Comparison of ENCODE assay signal across 14 cellular contexts in the genomic region with DNA sequence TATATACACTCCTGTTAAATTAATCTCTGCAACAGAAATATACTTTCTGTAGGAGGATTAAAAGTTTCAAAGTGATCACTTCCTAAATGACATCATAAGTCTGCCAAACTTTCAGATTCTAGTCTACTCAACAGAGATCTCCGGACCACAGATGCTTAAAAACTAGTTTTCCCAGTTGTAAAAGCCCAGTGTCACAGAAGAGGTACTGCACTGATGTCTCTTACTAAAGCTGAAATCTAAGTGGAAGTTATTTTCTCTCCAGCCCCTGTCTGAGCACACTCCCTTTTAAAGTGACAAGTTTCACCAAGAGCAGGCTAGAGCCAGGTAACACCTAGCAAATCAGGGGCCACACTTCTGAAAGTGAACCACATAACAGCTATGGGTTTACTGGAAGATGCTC.
DNase-seq lines count a peak whose midpoint lies in the region; ATAC-seq and TF ChIP-seq lines count a peak whose summit lies in the region.
"Had no signal": no experiment of that assay in that cellular context is flagged by ENCODE, and none has a peak within 500 bp of the region (broad histone marks: within the 10 kb centered on the region; RNA-seq: fewer than 3 reads in every experiment).

No MANE protein-coding gene starts in this region.

- DNase-seq in Panc1 (ENCODE audit: low read depth, low spot score), result no peak
- no peak for DNase-seq in foreskin keratinocyte
- no peak for DNase-seq in sigmoid colon
- no peak for DNase-seq in NCI-H524 treated with DMSO at 0.1 percent for 48 hours (lab: John Stamatoyannopoulos, UW)
- DNase-seq in natural killer cell treated with Interleukin-12 subunit alpha and Interleukin-12 subunit beta and Interleukin-15 and Interleukin-18, amount 100 ng/mL, for 72 hours (ENCODE audit: low spot score), result no peak
- no peak for DNase-seq in caudate nucleus (lab: John Stamatoyannopoulos, UW)
- DNase-seq in H9, result no peak
- DNase-seq: activated effector memory CD4-positive, alpha-beta T cell treated with Interleukin-2 at 50 U/mL for 16 hours; Kasumi-1; NCI-H226 had no signal

- H3K27me3 Mint-ChIP-seq in natural killer cell treated with Interleukin-12 subunit alpha and Interleukin-12 subunit beta and Interleukin-15 and Interleukin-18, amount 100 ng/mL, for 72 hours, result peaks cover 5 to 16% of the 10 kb centered on the region in 2 donors
- H3K27me3 Mint-ChIP-seq in H9 (ENCODE audit: low read depth), result no peaks in the 10 kb centered on the region
- H3K27me3 Mint-ChIP-seq: dendritic cell treated with granulocyte-macrophage colony-stimulating factor and Interleukin-4, amounts not matched to agents 40 ng/mL and 50 ng/mL, for 4 days had no signal

- no TSS peak for BruUV-seq in Panc1 (replicated peaks; lab: Mats Ljungman, UMichigan)

- no peak overlapping the region for H3K9ac ChIP-seq in H9 (ENCODE audit: extremely low read depth, insufficient read length, low read length)

- peaks cover 73% of the 10 kb centered on the region for H3K4me1 ChIP-seq in Panc1 (ENCODE audit: control insufficient read depth, insufficient read depth, low read length)
- peaks cover 41% of the 10 kb centered on the region for H3K4me1 ChIP-seq in foreskin keratinocyte
- peaks cover 0 to 57% (median 40%) of the 10 kb centered on the region in 4 donors for H3K4me1 ChIP-seq in sigmoid colon
- H3K4me1 ChIP-seq in H9 (ENCODE audit: insufficient read depth, low read length), result peaks cover 19% of the 10 kb centered on the region; the same call in 1 of the 2 replicates

- H2BK12ac ChIP-seq in H9 (ENCODE audit: insufficient read length, low read depth, low read length), result no peak overlapping the region

- no peak overlapping the region for H2BK15ac ChIP-seq in H9 (ENCODE audit: low read depth, low read length)

- no peak overlapping the region for H2BK120ac ChIP-seq in H9 (ENCODE audit: low read depth, low read length, poor library complexity, severe bottlenecking)

- H3K36me3 Mint-ChIP-seq in natural killer cell treated with Interleukin-12 subunit alpha and Interleukin-12 subunit beta and Interleukin-15 and Interleukin-18, amount 100 ng/mL, for 72 hours, result no peaks in the 10 kb centered on the region
- H3K36me3 Mint-ChIP-seq in H9 (ENCODE audit: insufficient read depth in 1 of 3, low read depth in 3 of 3), result peaks cover 8 to 13% (median 8%) of the 10 kb centered on the region in 3 experiments

- peak overlapping the region; percentile 99 for H3K27ac ChIP-seq in Panc1 (ENCODE audit: low read length)
- no peak overlapping the region for H3K27ac ChIP-seq in foreskin keratinocyte
- peak overlapping the region; percentile 63 to 78 (median 70) for H3K27ac ChIP-seq in sigmoid colon
- no peak overlapping the region for H3K27ac ChIP-seq in caudate nucleus (ENCODE audit: low read depth, low read length)
- no peak overlapping the region for H3K27ac ChIP-seq in H9 (ENCODE audit: insufficient read length, low read depth, low read length)

- no peak overlapping the region for H2AK5ac ChIP-seq in H9 (ENCODE audit: insufficient read length, low read length)

- H2BK20ac ChIP-seq in H9 (ENCODE audit: low read depth, low read length, poor library complexity, severe bottlenecking), result no peak overlapping the region

- H2AFZ ChIP-seq in H9 (ENCODE audit: low read length), result no peak overlapping the region

- no peak overlapping the region for H3K4me2 ChIP-seq in H9 (ENCODE audit: insufficient read depth, insufficient read length, low read length)

- no peak overlapping the region for H3K23ac ChIP-seq in H9 (ENCODE audit: insufficient read length, low read depth, low read length)

- no peak overlapping the region for H3K4me3 Mint-ChIP-seq in natural killer cell treated with Interleukin-12 subunit alpha and Interleukin-12 subunit beta and Interleukin-15 and Interleukin-18, amount 100 ng/mL, for 72 hours
- H3K4me3 Mint-ChIP-seq in H9, result no peak overlapping the region
- H3K4me3 Mint-ChIP-seq: dendritic cell treated with granulocyte-macrophage colony-stimulating factor and Interleukin-4, amounts not matched to agents 40 ng/mL and 50 ng/mL, for 4 days had no signal

- no peaks in the 10 kb centered on the region; the same call in 1 of the 2 replicates for H3K36me3 ChIP-seq in Panc1 (ENCODE audit: control insufficient read depth, insufficient read depth, low read length)
- no peaks in the 10 kb centered on the region for H3K36me3 ChIP-seq in sigmoid colon
- H3K36me3 ChIP-seq: SJCRH30 had no signal

- H3K27me3 ChIP-seq in Panc1 (ENCODE audit: control insufficient read depth, insufficient read depth, low read length), result no peaks in the 10 kb centered on the region
- H3K27me3 ChIP-seq in foreskin keratinocyte, result no peaks in the 10 kb centered on the region
- H3K27me3 ChIP-seq in sigmoid colon, result no peaks in the 10 kb centered on the region
- no peaks in the 10 kb centered on the region for H3K27me3 ChIP-seq in H9 (ENCODE audit: insufficient read depth, low read length)
- H3K27me3 ChIP-seq: SJCRH30 had no signal

- H3K9me3 Mint-ChIP-seq in natural killer cell treated with Interleukin-12 subunit alpha and Interleukin-12 subunit beta and Interleukin-15 and Interleukin-18, amount 100 ng/mL, for 72 hours, result no peaks in the 10 kb centered on the region
- peaks cover 6 to 11% of the 10 kb centered on the region in 2 experiments for H3K9me3 Mint-ChIP-seq in H9

- no peak overlapping the region for H4K91ac ChIP-seq in H9 (ENCODE audit: insufficient read length, low read depth, low read length)

- H3K27ac Mint-ChIP-seq in natural killer cell treated with Interleukin-12 subunit alpha and Interleukin-12 subunit beta and Interleukin-15 and Interleukin-18, amount 100 ng/mL, for 72 hours, result no peak overlapping the region
- no peak overlapping the region for H3K27ac Mint-ChIP-seq in H9
- H3K27ac Mint-ChIP-seq: dendritic cell treated with granulocyte-macrophage colony-stimulating factor and Interleukin-4, amounts not matched to agents 40 ng/mL and 50 ng/mL, for 4 days had no signal

- no peak overlapping the region for H3K14ac ChIP-seq in H9 (ENCODE audit: insufficient read depth, low read length)

- H3K4me1 Mint-ChIP-seq in natural killer cell treated with Interleukin-12 subunit alpha and Interleukin-12 subunit beta and Interleukin-15 and Interleukin-18, amount 100 ng/mL, for 72 hours (ENCODE audit: low read depth in 2 of 2), result no peaks in the 10 kb centered on the region
- H3K4me1 Mint-ChIP-seq in H9, result peaks cover 66% of the 10 kb centered on the region in 2 experiments

- H3T11ph ChIP-seq in H9 (ENCODE audit: low read length), result no peak overlapping the region

- no peak overlapping the region for H3K18ac ChIP-seq in H9 (ENCODE audit: insufficient read length, low read depth, low read length)

- no peak for TF ChIP-seq CTCF in Panc1 (IDR thresholded peaks at IDR 0.05)
- no peak for TF ChIP-seq CTCF in foreskin keratinocyte (conservative IDR thresholded peaks at IDR 0.05)
- TF ChIP-seq CTCF in sigmoid colon (IDR thresholded peaks at IDR 0.05), result peak in 1 of 4 experiments; percentile 22
- no peak; the same call in 2 of the 3 replicates for TF ChIP-seq CTCF in H9 (conservative IDR thresholded peaks at IDR 0.05)

- H2BK5ac ChIP-seq in H9 (ENCODE audit: insufficient read length, low read length), result no peak overlapping the region

- H3K79me2 ChIP-seq in H9 (ENCODE audit: insufficient read depth, low read length), result no peaks in the 10 kb centered on the region; the same call in 1 of the 2 replicates

- H3K9me3 ChIP-seq in Panc1 (ENCODE audit: control insufficient read depth, insufficient read depth, low read depth, low read length) (peaks cover 11% of the 10 kb centered on the region), sigmoid colon (no peaks in the 10 kb centered on the region), H9 (ENCODE audit: control insufficient read depth, low read depth, low read length) (no peaks in the 10 kb centered on the region)

- no peak overlapping the region for H4K5ac ChIP-seq in H9 (ENCODE audit: insufficient read length, low read depth, low read length)

- no peak overlapping the region for H3K56ac ChIP-seq in H9 (ENCODE audit: insufficient read length, low read depth, low read length)

- H3K23me2 ChIP-seq in H9 (ENCODE audit: insufficient read length, low read depth, low read length, poor library complexity, severe bottlenecking), result no peaks in the 10 kb centered on the region

- peaks cover 4% of the 10 kb centered on the region for H3K79me1 ChIP-seq in H9 (ENCODE audit: insufficient read depth, low read depth, low read length, poor library complexity, severe bottlenecking)

- intact Hi-C loops in Panc1 (cut with micrococcal nuclease; ENCODE audit: unreplicated experiment), result no loop called here
- intact Hi-C loops in sigmoid colon (cut with DNase I), result loop anchor here (5.0 kb wide), 1 partner anchor 43 kb away; no protein-coding TSS in a partner anchor

- no peak for TF ChIP-seq EP300 in sigmoid colon (IDR thresholded peaks at IDR 0.05)

- in situ Hi-C loops in Panc1 (cut with HindIII; ENCODE audit: low pct_unique_long_range_greater_than_20kb, low sequenced_read_pairs), result no loop called here

- CTCF ChIA-PET in Panc1 (lab: Charles Lee), result interaction anchor here (0.6 kb wide), 1 partner anchor 19 kb away, joined by 3 read pairs; no protein-coding TSS in a partner anchor

- 81 to 82% methylated on average over 1 of the region's 1 CpG for WGBS in sigmoid colon, 2 donors
- no CpG with 5 or more reads among the region's 1 CpG for WGBS in H9 (ENCODE audit: extremely low coverage, insufficient read length, low lambda C conversion rate)

- no peak for TF ChIP-seq POLR2A in sigmoid colon (IDR thresholded peaks at IDR 0.05)

- POLR2A ChIA-PET in Panc1 (lab: Charles Lee), result interaction anchor here (0.5 kb wide), 1 partner anchor 64 kb away, joined by 4 read pairs; no protein-coding TSS in a partner anchor

- peak; percentile 70 for ATAC-seq in GM18867 (IDR thresholded peaks at IDR 0.05; ENCODE audit: unreplicated experiment)
- ATAC-seq in Panc1, result peak; percentile 23
- ATAC-seq in foreskin keratinocyte, result peak; percentile 35
- ATAC-seq in natural killer cell treated with Interleukin-12 subunit alpha and Interleukin-12 subunit beta and Interleukin-15 and Interleukin-18, amount 100 ng/mL, for 72 hours, result no peak
- ATAC-seq: activated CD4-positive, CD25-positive, alpha-beta regulatory T cell treated with anti-CD3 and anti-CD28 coated beads, Interleukin-2, amount 50 U/mL, for 24 hours had no signal

- H4K8ac ChIP-seq in H9 (replicated peaks; ENCODE audit: insufficient read length, low read depth, low read length), result no peak overlapping the region

- H3K4ac ChIP-seq in H9 (ENCODE audit: low read depth, low read length), result no peak overlapping the region

- no peaks in the 10 kb centered on the region for H4K20me1 ChIP-seq in H9 (ENCODE audit: control insufficient read depth, insufficient read depth, insufficient read length)

- H3K4me3 ChIP-seq in Panc1 (ENCODE audit: low read depth in 2 of 2, low read length in 2 of 2) (peak overlapping the region in 1 of 2 experiments; percentile 4; a peak in 1 of 4 replicates), sigmoid colon (no peak overlapping the region)
- H3K4me3 ChIP-seq: SJCRH30 had no signal

Comparison
In these comparisons a context has a peak if more than half of its experiments do, and no peak if none do; other contexts are left out.
1. ATAC-seq: peak in GM18867 (single experiment), Panc1 (single experiment) and foreskin keratinocyte (single experiment); none in natural killer cell treated with Interleukin-12 subunit alpha and Interleukin-12 subunit beta and Interleukin-15 and Interleukin-18, amount 100 ng/mL, for 72 hours (0 of 2).
2. H3K27ac ChIP-seq: peak in Panc1 (single experiment) and sigmoid colon (4 of 4); none in foreskin keratinocyte (single experiment), caudate nucleus (single experiment) and H9 (single experiment).